Comparison of ENCODE assay signal across 8 cellular contexts in the genomic region with DNA sequence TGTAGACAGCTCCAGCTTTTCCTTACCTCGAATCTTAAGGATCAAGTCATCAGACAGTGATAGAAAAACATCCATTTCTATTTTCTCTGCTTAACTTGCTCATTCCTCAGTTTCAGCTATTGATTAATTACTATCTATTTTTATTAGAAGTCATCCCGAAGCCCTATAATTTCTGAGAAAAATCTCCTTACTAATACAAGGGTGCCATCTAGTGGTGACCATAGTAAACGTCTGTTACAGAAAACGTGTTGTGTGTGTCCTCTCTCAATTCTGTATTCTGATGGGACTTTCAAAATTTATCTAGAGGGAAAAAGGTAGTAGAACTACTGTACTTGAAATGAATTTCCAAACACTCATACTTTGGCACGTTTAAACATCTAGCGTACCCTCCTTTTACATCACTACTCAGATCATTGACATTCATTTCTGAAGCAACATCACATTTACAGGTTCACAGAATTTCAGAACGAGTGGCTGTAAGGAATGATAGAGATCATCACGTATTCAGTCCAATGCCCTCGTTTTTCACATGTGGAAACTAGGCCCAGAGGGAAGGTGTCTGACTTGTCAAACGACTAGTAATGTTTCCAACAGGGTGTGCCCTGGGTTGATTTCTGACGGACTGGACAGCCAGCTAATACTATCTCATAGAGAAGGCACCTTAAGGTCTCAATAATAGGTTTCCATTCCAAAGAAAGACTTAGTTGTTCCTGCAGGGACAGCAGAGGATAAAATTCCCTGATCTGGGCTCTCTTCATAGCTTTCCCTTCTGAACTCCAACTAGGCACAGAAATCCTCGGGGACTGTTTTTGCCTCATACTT. TPM values are rescaled to one million over a fixed set of nuclear protein-coding genes. Genes with fewer than 3 reads are reported as not detected.
A peak's percentile ranks its signal among the peaks of the same experiment; 100 is the strongest.
DNase-seq lines count a peak whose midpoint lies in the region; ATAC-seq and TF ChIP-seq lines count a peak whose summit lies in the region.

No MANE protein-coding gene starts in this region.

- no peak overlapping the region for H3K27ac ChIP-seq in effector memory CD4-positive, alpha-beta T cell (ENCODE audit: insufficient read depth, low read length, poor library complexity, severe bottlenecking)

- TF ChIP-seq CTCF in GM10248 (IDR thresholded peaks at IDR 0.05; ENCODE audit: control extremely low read depth, extremely low read depth, low read depth, missing control alignments) (peak; percentile 61), WI38 (IDR thresholded peaks at IDR 0.05; ENCODE audit: low read depth, low read length) (peak; percentile 42; the same call in 1 of the 2 replicates)

- H3K4me3 ChIP-seq in WI38 (ENCODE audit: low read depth, low read length), result no peak overlapping the region
- H3K4me3 ChIP-seq in effector memory CD4-positive, alpha-beta T cell (ENCODE audit: insufficient read depth, low read depth, low read length, poor library complexity, severe bottlenecking), result no peak overlapping the region

- peaks cover 3% of the 10 kb centered on the region for H3K36me3 ChIP-seq in effector memory CD4-positive, alpha-beta T cell (ENCODE audit: control insufficient read depth, insufficient read depth, low read length)

- no peaks in the 10 kb centered on the region for H3K27me3 ChIP-seq in effector memory CD4-positive, alpha-beta T cell (replicated peaks; ENCODE audit: control insufficient read depth, insufficient read depth, low read length, poor library complexity, severe bottlenecking)

- POLR2A ChIA-PET in GM10248 (lab: Yijun Ruan, JAX), result no interaction called here

- ATAC-seq in GM19023 (IDR thresholded peaks at IDR 0.05; ENCODE audit: unreplicated experiment), result no peak

- CTCF ChIA-PET in GM10248 (lab: Yijun Ruan, JAX), result interaction anchor here (0.6 to 7.1 kb wide), 30 partner anchors 10 to 616 kb away, joined by 3 to 74 read pairs (median 6); partner anchors contain the start of genes ADCY5 and HACD2

- no peaks in the 10 kb centered on the region for H3K9me3 ChIP-seq in effector memory CD4-positive, alpha-beta T cell (ENCODE audit: control insufficient read depth, low read length)

- no peaks in the 10 kb centered on the region for H3K4me1 ChIP-seq in effector memory CD4-positive, alpha-beta T cell (ENCODE audit: control insufficient read depth, insufficient read depth, low read length, poor library complexity, severe bottlenecking)

- DNase-seq in 8988T, result peak; percentile 22
- peak; percentile 56 for DNase-seq in GM10248 (ENCODE audit: extremely low spot score)
- peak; percentile 34 for DNase-seq in NCI-H2029 (lab: John Stamatoyannopoulos, UW)
- DNase-seq in germinal center (ENCODE audit: low spot score), result peak; percentile 63
- DNase-seq in pulmonary artery endothelial cell (ENCODE audit: low read depth, low spot score), result peak; percentile 7
- no peak for DNase-seq in effector memory CD4-positive, alpha-beta T cell

RNA-seq across cellular contexts. Expression of gene HACD2, which starts 25.6 kb away (rescaled TPM):
- 18.6 and 29.4 TPM in 2 replicates for total RNA-seq in pulmonary artery endothelial cell

Comparison
In these comparisons a context has a peak if more than half of its experiments do, and no peak if none do; other contexts are left out.
1. DNase-seq: peak in 8988T (single experiment), GM10248 (single experiment), NCI-H2029 (single experiment), germinal center (single experiment) and pulmonary artery endothelial cell (single experiment); none in effector memory CD4-positive, alpha-beta T cell (0 of 3).